16 cellular contexts compared by ENCODE assay signal in genomic region chr3:52404391-52404790, GRCh38. TPM values are rescaled to one million over a fixed set of nuclear protein-coding genes. Genes with fewer than 3 reads are reported as not detected.
DNase-seq lines count a peak whose midpoint lies in the region; ATAC-seq and TF ChIP-seq lines count a peak whose summit lies in the region.
"Had no signal": no experiment of that assay in that cellular context is flagged by ENCODE, and none has a peak within 500 bp of the region (broad histone marks: within the 10 kb centered on the region; RNA-seq: fewer than 3 reads in every experiment).

No MANE protein-coding gene starts in this region.

- H3K36me3 ChIP-seq in left ventricle myocardium inferior (peaks cover 79% of the 10 kb centered on the region), PC-9 (ENCODE audit: low read depth) (peaks cover 3% of the 10 kb centered on the region; the same call in 1 of the 2 replicates)

- H3K79me2 ChIP-seq in PC-9 (ENCODE audit: low read depth) = peaks cover 18% of the 10 kb centered on the region

- peaks cover 11% of the 10 kb centered on the region for H3K4me1 Mint-ChIP-seq in progenitor cell of endocrine pancreas (ENCODE audit: low read depth)

- BruUV-seq in PC-9 (replicated peaks; lab: Mats Ljungman, UMichigan) = no TSS peak

- CTCF ChIA-PET in PC-9 (lab: Charles Lee) = no interaction called here

- H3K4me1 ChIP-seq in left ventricle myocardium inferior (peaks cover 40% of the 10 kb centered on the region), PC-9 (replicated peaks; ENCODE audit: insufficient read depth) (no peaks in the 10 kb centered on the region)

- no peak overlapping the region for H3K4me2 ChIP-seq in PC-9

- H2AFZ ChIP-seq in PC-9 = no peak overlapping the region

- no peaks in the 10 kb centered on the region for H3K27me3 Mint-ChIP-seq in progenitor cell of endocrine pancreas
- H3K27me3 Mint-ChIP-seq: CD4-positive, CD25-positive, alpha-beta regulatory T cell had no signal

- POLR2A ChIA-PET in PC-9 (lab: Charles Lee; ENCODE audit: unreplicated experiment) = no interaction called here

- intact Hi-C loops in cardiac septum (cut with DNase I) = loop anchor here (10.0 kb wide), 1 partner anchor 640 kb away; the partner anchor contains the start of gene SFMBT1
- intact Hi-C loops in left cardiac atrium (cut with DNase I) = no loop called here
- intact Hi-C loops in left ventricle myocardium inferior (cut with micrococcal nuclease) = no loop called here
- intact Hi-C loops in PC-9 (cut with micrococcal nuclease; ENCODE audit: unreplicated experiment) = no loop called here

- no peak overlapping the region for H3K4me3 Mint-ChIP-seq in progenitor cell of endocrine pancreas (ENCODE audit: low read depth)

- no peaks in the 10 kb centered on the region for H3K9me3 Mint-ChIP-seq in progenitor cell of endocrine pancreas (ENCODE audit: low read depth)
- H3K9me3 Mint-ChIP-seq: CD4-positive, CD25-positive, alpha-beta regulatory T cell had no signal

- H3K9me2 ChIP-seq in PC-9 (ENCODE audit: insufficient read depth) = no peaks in the 10 kb centered on the region

- no peak for TF ChIP-seq CTCF in left ventricle myocardium inferior (IDR thresholded peaks at IDR 0.05; ENCODE audit: borderline replicate concordance)
- no peak for TF ChIP-seq CTCF in progenitor cell of endocrine pancreas (IDR thresholded peaks at IDR 0.05; ENCODE audit: unreplicated experiment)
- TF ChIP-seq CTCF in PC-9 (conservative IDR thresholded peaks at IDR 0.05) = no peak

- peak; percentile 58 for DNase-seq in cardiac septum (ENCODE audit: low spot score)
- DNase-seq in left cardiac atrium = no peak
- peak; percentile 7 for DNase-seq in left ventricle myocardium inferior
- DNase-seq in progenitor cell of endocrine pancreas (ENCODE audit: low spot score, unreplicated experiment) = no peak
- DNase-seq in activated CD4-positive, CD25-positive, alpha-beta regulatory T cell (lab: John Stamatoyannopoulos, UW) = no peak
- no peak for DNase-seq in PC-9
- no peak for DNase-seq in HuH-7.5 (ENCODE audit: low spot score)
- DNase-seq: ACHN; CD4-positive, CD25-positive, alpha-beta regulatory T cell; DMS79 treated with DMSO at 0.1 percent for 48 hours; HCEC 1CT; Karpas-422; MM.1S; NCI-H1105 treated with DMSO at 0.1 percent for 48 hours; NCI-H187; NCI-H446 had no signal

- ATAC-seq in left cardiac atrium = no peak

- H3K27me3 ChIP-seq in left ventricle myocardium inferior (ENCODE audit: low read depth) (no peaks in the 10 kb centered on the region), PC-9 (ENCODE audit: insufficient read depth, low read depth) (no peaks in the 10 kb centered on the region)

- H3K27ac ChIP-seq in left ventricle myocardium inferior (replicated peaks) (no peak overlapping the region), PC-9 (no peak overlapping the region)

- no peak overlapping the region for H3K4me3 ChIP-seq in left ventricle myocardium inferior
- no peak overlapping the region for H3K4me3 ChIP-seq in PC-9

- H3K36me3 Mint-ChIP-seq in progenitor cell of endocrine pancreas (ENCODE audit: insufficient read depth) = peaks cover 8% of the 10 kb centered on the region

- peak overlapping the region; percentile 37 for H3K27ac Mint-ChIP-seq in progenitor cell of endocrine pancreas

- H3F3A ChIP-seq in PC-9 (ENCODE audit: insufficient read depth, low read depth) = no peaks in the 10 kb centered on the region

- no peaks in the 10 kb centered on the region for H4K20me1 ChIP-seq in PC-9 (ENCODE audit: insufficient read depth)

- H3K9me3 ChIP-seq in left ventricle myocardium inferior (replicated peaks) (no peaks in the 10 kb centered on the region), PC-9 (ENCODE audit: insufficient read depth, low read depth) (no peaks in the 10 kb centered on the region)

RNA-seq across cellular contexts. Expression of gene BAP1, which starts 5.4 kb away (rescaled TPM):
- total RNA-seq in cardiac septum = 53.0 TPM
- total RNA-seq in left cardiac atrium = 10 to 100 TPM; 52.6 to 62.4 TPM
- 54.2 TPM for total RNA-seq in left ventricle myocardium inferior
- 89.8 and 107 TPM in 2 replicates for total RNA-seq in progenitor cell of endocrine pancreas
- total RNA-seq in PC-9 (2021) = 81.4 and 81.7 TPM in 2 replicates

RNA-seq across cellular contexts. Expression of gene PHF7, which starts 6.1 kb away (rescaled TPM):
- 17.5 TPM for total RNA-seq in cardiac septum
- 10 to 100 TPM; 13.1 to 16.0 TPM for total RNA-seq in left cardiac atrium
- 16.8 TPM for total RNA-seq in left ventricle myocardium inferior
- total RNA-seq in progenitor cell of endocrine pancreas = 4.6 and 5.5 TPM in 2 replicates
- 14.0 and 14.5 TPM in 2 replicates for total RNA-seq in PC-9 (2021)

RNA-seq across cellular contexts. Expression of gene SEMA3G, which starts 40.5 kb away (rescaled TPM):
- 15.3 TPM for total RNA-seq in cardiac septum
- 10 to 100 TPM; 13.7 to 19.9 TPM for total RNA-seq in left cardiac atrium
- 9.2 TPM for total RNA-seq in left ventricle myocardium inferior
- 0.79 and 1.1 TPM in 2 replicates for total RNA-seq in progenitor cell of endocrine pancreas
- 1.3 and 1.4 TPM in 2 replicates for total RNA-seq in PC-9 (2021)

RNA-seq across cellular contexts. Expression of gene TNNC1, which starts 49.5 kb away (rescaled TPM):
- total RNA-seq in cardiac septum = 8,054 TPM
- 1,000 to 10,000 TPM; 2,841 to 3,233 TPM for total RNA-seq in left cardiac atrium
- total RNA-seq in left ventricle myocardium inferior = 8,962 TPM
- total RNA-seq in progenitor cell of endocrine pancreas = 3.3 and 3.6 TPM in 2 replicates
- 8.3 and 8.4 TPM in 2 replicates for total RNA-seq in PC-9 (2021)

RNA-seq across cellular contexts. Expression of gene NISCH, which starts 51.0 kb away (rescaled TPM):
- total RNA-seq in cardiac septum (59.1 TPM), left cardiac atrium (10 to 100 TPM; 45.9 to 49.0 TPM), left ventricle myocardium inferior (44.3 TPM), progenitor cell of endocrine pancreas (199 and 214 TPM in 2 replicates), PC-9 (2021) (66.1 and 68.0 TPM in 2 replicates)

Comparison
In these comparisons a context has a peak if more than half of its experiments do, and no peak if none do; other contexts are left out.
1. DNase-seq: peak in cardiac septum (single experiment) and left ventricle myocardium inferior (single experiment); none in left cardiac atrium (single experiment), progenitor cell of endocrine pancreas (single experiment), activated CD4-positive, CD25-positive, alpha-beta regulatory T cell (0 of 4), PC-9 (0 of 2) and HuH-7.5 (single experiment).